Comparison of ENCODE assay signal across 8 cellular contexts in genomic region chr15:70492240-70493177, GRCh38.
A peak's percentile ranks its signal among the peaks of the same experiment; 100 is the strongest.
DNase-seq lines count a peak whose midpoint lies in the region; ATAC-seq, FAIRE-seq and TF ChIP-seq lines count a peak whose summit lies in the region.

No MANE protein-coding gene starts in this region.

- peaks cover 75 to 87% (median 84%) of the 10 kb centered on the region in 11 experiments for H3K27me3 ChIP-seq in BLaER1 treated with 17β-estradiol and CSF1 and Interleukin-3, amounts not matched to agents 10 nM and 100 nM
- no peaks in the 10 kb centered on the region; a peak in 1 of 4 replicates for H3K27me3 ChIP-seq in GM12878 (replicated peaks in 1 of 2; ENCODE audit: control insufficient read depth in 2 of 2, insufficient read depth in 2 of 2, low read length in 1 of 2)
- H3K27me3 ChIP-seq in mesendoderm (ENCODE audit: insufficient read depth, low read length, poor library complexity) = no peaks in the 10 kb centered on the region

- H3K4ac ChIP-seq in mesendoderm (ENCODE audit: low read depth, low read length) = no peak overlapping the region

- no peak overlapping the region for H4K8ac ChIP-seq in mesendoderm (ENCODE audit: low read depth, low read length)

- H4K20me1 ChIP-seq in BLaER1 treated with 17β-estradiol and CSF1 and Interleukin-3, amounts not matched to agents 10 nM and 100 nM = peaks cover 0 to 90% (median 63%) of the 10 kb centered on the region in 11 experiments; a peak in 17 of 22 replicates
- H4K20me1 ChIP-seq in GM12878 (ENCODE audit: control insufficient read depth, insufficient read depth) = no peaks in the 10 kb centered on the region

- no peak overlapping the region for H4K5ac ChIP-seq in mesendoderm (ENCODE audit: low read length)

- H2BK5ac ChIP-seq in mesendoderm (ENCODE audit: low read length) = no peak overlapping the region

- no peak overlapping the region for H3K56ac ChIP-seq in mesendoderm (ENCODE audit: low read length)

- H3K36me3 ChIP-seq in BLaER1 treated with 17β-estradiol and CSF1 and Interleukin-3, amounts not matched to agents 10 nM and 100 nM = no peaks in the 10 kb centered on the region
- H3K36me3 ChIP-seq in GM12878 (ENCODE audit: control insufficient read depth in 2 of 2, insufficient read depth in 2 of 2, low read length in 1 of 2) = no peaks in the 10 kb centered on the region
- no peaks in the 10 kb centered on the region for H3K36me3 ChIP-seq in mesendoderm (ENCODE audit: control insufficient read depth, insufficient read depth, low read length)

- H3K9me3 ChIP-seq in BLaER1 treated with 17β-estradiol and CSF1 and Interleukin-3, amounts not matched to agents 10 nM and 100 nM (replicated peaks in 1 of 11) = no peaks in the 10 kb centered on the region
- H3K9me3 ChIP-seq in GM12878 (replicated peaks; ENCODE audit: control insufficient read depth, insufficient read depth, low read length) = no peaks in the 10 kb centered on the region

- 0 out of 2 replicates have a peak, but pooled peaks have one; percentile 11 for TF ChIP-seq POLR2A in GM12878 (IDR thresholded peaks at IDR 0.05; ENCODE audit: low read depth, low read length)

- H3K79me2 ChIP-seq in GM12878 (ENCODE audit: control insufficient read depth, insufficient read depth, low read length) (no peaks in the 10 kb centered on the region), mesendoderm (ENCODE audit: control insufficient read depth, insufficient read depth, low read length) (no peaks in the 10 kb centered on the region)

- BruUV-seq in GM12878 (replicated peaks; lab: Mats Ljungman, UMichigan) = no TSS peak

- DNase-seq in HT-29 (ENCODE audit: low spot score) (peak; percentile 86), T1000 (lab: John Stamatoyannopoulos, UW) (peak; percentile 93), GM12878 (ENCODE audit: low read depth, low spot score) (no peak), mesendoderm (no peak), HuH-7 (ENCODE audit: low spot score) (no peak)
- peak; percentile 72 to 85 for DNase-seq in stimulated activated CD8-positive, alpha-beta memory T cell treated with anti-CD3 and anti-CD28 coated beads, Interleukin-7, amount 100 ng/mL, for 48 hours (ENCODE audit: extremely low read depth in 1 of 2, low read depth in 1 of 2)

- peak; percentile 64 to 71 for TF ChIP-seq EP300 in GM12878 (IDR thresholded peaks at IDR 0.05; ENCODE audit: borderline replicate concordance in 1 of 2, control insufficient read depth in 1 of 2, low read depth in 2 of 2, low read length in 2 of 2)

- H3K79me1 ChIP-seq in mesendoderm (ENCODE audit: low read length) = no peaks in the 10 kb centered on the region

- peak; percentile 27 for FAIRE-seq in GM12878 (lab: Jason Lieb, UNC)

- H3K18ac ChIP-seq in mesendoderm (ENCODE audit: low read length) = no peak overlapping the region

- CTCF ChIA-PET in GM12878 (lab: Yijun Ruan, JAX) = interaction anchor here (0.5 to 3.3 kb wide), 4 partner anchors 11 to 402 kb away, joined by 3 to 22 read pairs (median 4); no protein-coding TSS in a partner anchor

- no peak overlapping the region for H2BK15ac ChIP-seq in mesendoderm (replicated peaks; ENCODE audit: low read depth)

- WGBS in GM12878 (ENCODE audit: insufficient coverage, insufficient replicate concordance, low lambda C conversion rate, missing lambda C conversion rate) = 1% methylated on average over 18 of the region's 20 CpGs
- no CpG with 5 or more reads among the region's 20 CpGs for WGBS in mesendoderm (ENCODE audit: extremely low coverage, insufficient coverage, low lambda C conversion rate)

- TF ChIP-seq RAD21 in GM12878 (IDR thresholded peaks at IDR 0.05; ENCODE audit: insufficient read depth, low read depth, low read length) = no peak

- intact Hi-C loops in GM12878 (cut with micrococcal nuclease; ENCODE audit: unreplicated experiment) = loop anchor here (1.0 kb wide), 1 partner anchor 12 kb away; no protein-coding TSS in a partner anchor

- ATAC-seq in GM19467 (IDR thresholded peaks at IDR 0.05; ENCODE audit: unreplicated experiment) = peak; percentile 43
- peak; percentile 81 for ATAC-seq in GM12878

- H3K9ac ChIP-seq in BLaER1 treated with 17β-estradiol and CSF1 and Interleukin-3, amounts not matched to agents 10 nM and 100 nM = peak overlapping the region in 9 of 11 experiments; percentile 3 to 82 (median 63); a peak in 16 of 22 replicates
- H3K9ac ChIP-seq in GM12878 (ENCODE audit: control insufficient read depth, insufficient read depth, low read length) (peak overlapping the region; percentile 49; the same call in 1 of the 2 replicates), mesendoderm (ENCODE audit: low read length) (no peak overlapping the region)

- peak overlapping the region; percentile 13 to 62 (median 38); a peak in 17 of 20 replicates for H3K4me3 ChIP-seq in BLaER1 treated with 17β-estradiol and CSF1 and Interleukin-3, amounts not matched to agents 10 nM and 100 nM
- H3K4me3 ChIP-seq in GM12878 (peak overlapping the region; percentile 55; the same call in 1 of the 2 replicates), mesendoderm (ENCODE audit: low read length) (no peak overlapping the region)

- peak overlapping the region; percentile 72 for H3K23ac ChIP-seq in mesendoderm (ENCODE audit: low read length)

- H2AK5ac ChIP-seq in mesendoderm (ENCODE audit: low read length) = no peak overlapping the region

- SMC1A ChIA-PET in GM12878 (lab: Charles Lee; ENCODE audit: uncharacterized antibody, unreplicated experiment) = interaction anchor here (0.6 to 3.3 kb wide), 9 partner anchors 10 to 741 kb away, joined by 3 to 24 read pairs (median 3); no protein-coding TSS in a partner anchor

- TF ChIP-seq CTCF in GM12878 (IDR thresholded peaks at IDR 0.05 in 2 of 3, conservative IDR thresholded peaks at IDR 0.05 in 1 of 3; ENCODE audit: control insufficient read depth in 2 of 3, extremely low read depth in 1 of 3, insufficient read depth in 1 of 3, low read depth in 3 of 3, low read length in 3 of 3) = peak in 2 of 3 experiments; percentile 9 to 12; a peak in 1 of 6 replicates

- in situ Hi-C loops in GM12878 (cut with MboI) = no loop called here

- peaks cover 48 to 91% (median 72%) of the 10 kb centered on the region in 10 experiments for H3K4me1 ChIP-seq in BLaER1 treated with 17β-estradiol and CSF1 and Interleukin-3, amounts not matched to agents 10 nM and 100 nM
- H3K4me1 ChIP-seq in GM12878 (ENCODE audit: control insufficient read depth, insufficient read depth, low read length) (peaks cover 52% of the 10 kb centered on the region), mesendoderm (ENCODE audit: control insufficient read depth, low read depth, low read length) (peaks cover 3% of the 10 kb centered on the region)

- peak overlapping the region; percentile 94 to 99 (median 96) for H3K4me2 ChIP-seq in BLaER1 treated with 17β-estradiol and CSF1 and Interleukin-3, amounts not matched to agents 10 nM and 100 nM
- H3K4me2 ChIP-seq in GM12878 (ENCODE audit: control insufficient read depth, insufficient read depth) (peak overlapping the region; percentile 92), mesendoderm (ENCODE audit: low read length) (no peak overlapping the region)

- no peak overlapping the region for H2BK120ac ChIP-seq in mesendoderm (ENCODE audit: low read depth, low read length)

- H2AFZ ChIP-seq in GM12878 (ENCODE audit: control insufficient read depth, low read depth, low read length) = 0 out of 2 replicates have a peak overlapping the region, but pooled peaks have one; percentile 9

- POLR2A ChIA-PET in GM12878 (lab: Charles Lee) = interaction anchor here (2.4 kb wide), 1 partner anchor 12 kb away, joined by 17 read pairs; no protein-coding TSS in a partner anchor

- H3K27ac ChIP-seq in BLaER1 treated with 17β-estradiol and CSF1 and Interleukin-3, amounts not matched to agents 10 nM and 100 nM = peak overlapping the region; percentile 47 to 91 (median 70); a peak in 20 of 22 replicates
- peak overlapping the region; percentile 87 for H3K27ac ChIP-seq in GM12878 (ENCODE audit: control insufficient read depth, insufficient read depth)
- H3K27ac ChIP-seq in mesendoderm (ENCODE audit: low read depth, low read length) = no peak overlapping the region

- RAD21 ChIA-PET in GM12878 (lab: Charles Lee; ENCODE audit: unreplicated experiment) = interaction anchor here (0.6 to 3.6 kb wide), 4 partner anchors 12 to 21 kb away, joined by 3 to 42 read pairs (median 3); no protein-coding TSS in a partner anchor

TF ChIP-seq in GM12878, 131 proteins besides CTCF, POLR2A, EP300 and RAD21 (continues in another document):
- peak; percentile 42 for TF ChIP-seq ATF2 (IDR thresholded peaks at IDR 0.05; ENCODE audit: low read length)
- TF ChIP-seq BCL11A (IDR thresholded peaks at IDR 0.05; ENCODE audit: low read depth, low read length) = peak; percentile 87
- 0 out of 2 replicates have a peak, but pooled peaks have one; percentile 57 for TF ChIP-seq MEF2A (IDR thresholded peaks at IDR 0.05; ENCODE audit: insufficient read depth, low read depth, low read length)

Comparison
In these comparisons a context has a peak if more than half of its experiments do, and no peak if none do; other contexts are left out.
1. DNase-seq: peak in HT-29 (single experiment), T1000 (single experiment) and stimulated activated CD8-positive, alpha-beta memory T cell treated with anti-CD3 and anti-CD28 coated beads, Interleukin-7, amount 100 ng/mL, for 48 hours (2 of 2); none in GM12878 (single experiment), mesendoderm (single experiment) and HuH-7 (single experiment).